Comparison of ENCODE assay signal across 22 cellular contexts in genomic region chr2:513981-514706, GRCh38.
A peak's percentile ranks its signal among the peaks of the same experiment; 100 is the strongest.
DNase-seq lines count a peak whose midpoint lies in the region; ATAC-seq and TF ChIP-seq lines count a peak whose summit lies in the region.
"Had no signal": no experiment of that assay in that cellular context is flagged by ENCODE, and none has a peak within 500 bp of the region (broad histone marks: within the 10 kb centered on the region; RNA-seq: fewer than 3 reads in every experiment).

No MANE protein-coding gene starts in this region.

- no peak overlapping the region for H3K23ac ChIP-seq in mesendoderm (ENCODE audit: low read length)

- no peak overlapping the region for H2AK5ac ChIP-seq in mesendoderm (ENCODE audit: low read length)

- H3K36me3 ChIP-seq in NT2/D1 (ENCODE audit: insufficient read depth, insufficient read length, low read length), result no peaks in the 10 kb centered on the region
- H3K36me3 ChIP-seq in esophagus muscularis mucosa, result no peaks in the 10 kb centered on the region
- H3K36me3 ChIP-seq in mesendoderm (ENCODE audit: control insufficient read depth, insufficient read depth, low read length), result no peaks in the 10 kb centered on the region
- H3K36me3 ChIP-seq: BE2C had no signal

- H4K8ac ChIP-seq in mesendoderm (ENCODE audit: low read depth, low read length), result no peak overlapping the region

- H4K5ac ChIP-seq in mesendoderm (ENCODE audit: low read length), result no peak overlapping the region

- H3K4me2 ChIP-seq in mesendoderm (ENCODE audit: low read length), result no peak overlapping the region

- H3K56ac ChIP-seq in mesendoderm (ENCODE audit: low read length), result no peak overlapping the region

- no peak for TF ChIP-seq CTCF in esophagus muscularis mucosa (IDR thresholded peaks at IDR 0.05)

- TF ChIP-seq POLR2A in esophagus muscularis mucosa (IDR thresholded peaks at IDR 0.05; ENCODE audit: low read depth), result no peak

- no peak overlapping the region for H3K9ac ChIP-seq in NT2/D1 (ENCODE audit: insufficient read length, low read depth)
- H3K9ac ChIP-seq in mesendoderm (ENCODE audit: low read length), result no peak overlapping the region
- H3K9ac ChIP-seq: GM23248 had no signal

- no peak overlapping the region for H2BK15ac ChIP-seq in mesendoderm (replicated peaks; ENCODE audit: low read depth)

- H2BK5ac ChIP-seq in mesendoderm (ENCODE audit: low read length), result no peak overlapping the region

- H3K4me1 ChIP-seq in NT2/D1 (ENCODE audit: insufficient read depth, insufficient read length), result no peaks in the 10 kb centered on the region
- no peaks in the 10 kb centered on the region for H3K4me1 ChIP-seq in esophagus muscularis mucosa
- H3K4me1 ChIP-seq in mesendoderm (ENCODE audit: control insufficient read depth, low read depth, low read length), result peaks cover 5% of the 10 kb centered on the region
- H3K4me1 ChIP-seq: BE2C had no signal

- ATAC-seq in HG03571 (IDR thresholded peaks at IDR 0.05; ENCODE audit: unreplicated experiment), result no peak
- ATAC-seq: HCT116 had no signal

- no peak for TF ChIP-seq EP300 in esophagus muscularis mucosa (IDR thresholded peaks at IDR 0.05)

- no peaks in the 10 kb centered on the region for H3K79me1 ChIP-seq in mesendoderm (ENCODE audit: low read length)

- H3K27ac ChIP-seq in esophagus muscularis mucosa (replicated peaks in 1 of 4) (no peak overlapping the region), mesendoderm (ENCODE audit: low read depth, low read length) (no peak overlapping the region)
- H3K27ac ChIP-seq: GM23248 had no signal

- 72% methylated on average over 2 of the region's 2 CpGs for WGBS in esophagus muscularis mucosa
- WGBS in mesendoderm (ENCODE audit: extremely low coverage, insufficient coverage, low lambda C conversion rate), result no CpG with 5 or more reads among the region's 2 CpGs

- H3K9me3 ChIP-seq in NT2/D1 (ENCODE audit: insufficient read depth, low read length), result peaks cover 12% of the 10 kb centered on the region; the same call in 1 of the 2 replicates
- no peaks in the 10 kb centered on the region for H3K9me3 ChIP-seq in esophagus muscularis mucosa
- H3K9me3 ChIP-seq: BE2C had no signal

- no peak overlapping the region for H3K4me3 ChIP-seq in NT2/D1 (ENCODE audit: insufficient read length, low read depth)
- H3K4me3 ChIP-seq in esophagus muscularis mucosa, result no peak overlapping the region
- H3K4me3 ChIP-seq in mesendoderm (ENCODE audit: low read length), result no peak overlapping the region
- H3K4me3 ChIP-seq: GM23248 had no signal

- intact Hi-C loops in esophagus muscularis mucosa (cut with DNase I), result no loop called here

- H2BK120ac ChIP-seq in mesendoderm (ENCODE audit: low read depth, low read length), result no peak overlapping the region

- H3K18ac ChIP-seq in mesendoderm (ENCODE audit: low read length), result no peak overlapping the region

- peak; percentile 64 for DNase-seq in NT2/D1 (ENCODE audit: low read depth, low spot score)
- peak; percentile 77 for DNase-seq in esophagus muscularis mucosa (ENCODE audit: extremely low spot score)
- peak; percentile 55 for DNase-seq in mesendoderm
- no peak for DNase-seq in HT-29 (ENCODE audit: low spot score)
- no peak for DNase-seq in HK-2 (ENCODE audit: unreplicated experiment)
- no peak for DNase-seq in MV-4-11 (lab: John Stamatoyannopoulos, UW)
- DNase-seq: ACHN; BE2C; C1 segment of cervical spinal cord; CD4-positive, CD25-positive, alpha-beta regulatory T cell; CD8-positive, alpha-beta memory T cell; COR-L47; DMS 273 treated with DMSO at 0.1 percent for 48 hours; DMS53; DND-41; EL; GM23248; H7; HFFc6; KG1 had no signal

- H3K79me2 ChIP-seq in mesendoderm (ENCODE audit: control insufficient read depth, insufficient read depth, low read length), result no peaks in the 10 kb centered on the region

- H3K27me3 ChIP-seq in NT2/D1 (ENCODE audit: insufficient read depth, insufficient read length), result peaks cover 5% of the 10 kb centered on the region
- peaks cover 0 to 4% (median 0%) of the 10 kb centered on the region in 4 donors for H3K27me3 ChIP-seq in esophagus muscularis mucosa
- no peaks in the 10 kb centered on the region for H3K27me3 ChIP-seq in mesendoderm (ENCODE audit: insufficient read depth, low read length, poor library complexity)
- H3K27me3 ChIP-seq: BE2C had no signal

- no peak overlapping the region for H3K4ac ChIP-seq in mesendoderm (ENCODE audit: low read depth, low read length)

Comparison
In these comparisons a context has a peak if more than half of its experiments do, and no peak if none do; other contexts are left out.
1. DNase-seq: peak in NT2/D1 (single experiment), esophagus muscularis mucosa (single experiment) and mesendoderm (single experiment); none in HT-29 (single experiment), HK-2 (single experiment) and MV-4-11 (single experiment).